19 cellular contexts compared by ENCODE assay signal in genomic region chr6:28825732-28826293, GRCh38.
DNase-seq lines count a peak whose midpoint lies in the region; ATAC-seq, FAIRE-seq and TF ChIP-seq lines count a peak whose summit lies in the region.
"Had no signal": no experiment of that assay in that cellular context is flagged by ENCODE, and none has a peak within 500 bp of the region (broad histone marks: within the 10 kb centered on the region; RNA-seq: fewer than 3 reads in every experiment).

No MANE protein-coding gene starts in this region.

- H3K4me3 Mint-ChIP-seq in mesothelial cell of epicardium, result peak overlapping the region; percentile 31
- H3K4me3 Mint-ChIP-seq: activated naive CD4-positive, alpha-beta T cell treated with anti-CD3 and anti-CD28 coated beads, Interleukin-2, amount 50 U/mL, for 24 hours; dendritic cell treated with granulocyte-macrophage colony-stimulating factor and Interleukin-4, amounts not matched to agents 40 ng/mL and 50 ng/mL, for 4 days had no signal

- no peaks in the 10 kb centered on the region for H3K9me3 Mint-ChIP-seq in mesothelial cell of epicardium
- H3K9me3 Mint-ChIP-seq: activated naive CD4-positive, alpha-beta T cell treated with anti-CD3 and anti-CD28 coated beads, Interleukin-2, amount 50 U/mL, for 24 hours; dendritic cell treated with granulocyte-macrophage colony-stimulating factor and Interleukin-4, amounts not matched to agents 40 ng/mL and 50 ng/mL, for 4 days had no signal

- H3K4me2 ChIP-seq in HepG2 (ENCODE audit: low read depth, low read length), result peak overlapping the region; percentile 60

- TF ChIP-seq CTCF in HepG2 (CRISPR knock-in tag; IDR thresholded peaks at IDR 0.05) (no peak), right lobe of liver (IDR thresholded peaks at IDR 0.05) (no peak), mesothelial cell of epicardium (IDR thresholded peaks at IDR 0.05; ENCODE audit: unreplicated experiment) (no peak), body of pancreas (IDR thresholded peaks at IDR 0.05) (no peak)

- in situ Hi-C loops in HepG2 (cut with HindIII; ENCODE audit: extremely low pct_ligation_motif_present, low pct_unique_long_range_greater_than_20kb) (loop anchor here (25.0 kb wide), 1 partner anchor 761 kb away; the partner anchor contains the start of gene OR2H2), KBM-7 (cut with MboI; ENCODE audit: low pct_unique_long_range_greater_than_20kb, low sequenced_read_pairs) (no loop called here)

- no peak overlapping the region for H3K27ac Mint-ChIP-seq in mesothelial cell of epicardium
- H3K27ac Mint-ChIP-seq: activated naive CD4-positive, alpha-beta T cell treated with anti-CD3 and anti-CD28 coated beads, Interleukin-2, amount 50 U/mL, for 24 hours; dendritic cell treated with granulocyte-macrophage colony-stimulating factor and Interleukin-4, amounts not matched to agents 40 ng/mL and 50 ng/mL, for 4 days; stimulated activated naive CD8-positive, alpha-beta T cell treated with anti-CD3 and anti-CD28 coated beads, Interleukin-15, Interleukin-2, amounts not matched to agents 100 ng/mL and 50 ng/mL, for 24 hours had no signal

- H3K79me2 ChIP-seq in HepG2 (ENCODE audit: insufficient read depth, low read length), result no peaks in the 10 kb centered on the region

- WGBS in HepG2 (ENCODE audit: low lambda C conversion rate), result 22% methylated on average over 16 of the region's 16 CpGs
- 8% methylated on average over 16 of the region's 16 CpGs for WGBS in right lobe of liver (ENCODE audit: insufficient coverage, low coverage, low lambda C conversion rate, missing lambda C conversion rate)
- 13 to 15% methylated on average over 16 of the region's 16 CpGs for WGBS in ectodermal cell, 2 experiments
- 8 to 10% methylated on average over 16 of the region's 16 CpGs for WGBS in body of pancreas, 2 donors

- FAIRE-seq in HepG2 (lab: Jason Lieb, UNC), result no peak
- no peak for FAIRE-seq in HTR-8/SVneo (lab: Jason Lieb, UNC)

- TF ChIP-seq POLR2A in HepG2 (IDR thresholded peaks at IDR 0.05; ENCODE audit: insufficient read depth in 1 of 2, low read depth in 2 of 2, low read length in 2 of 2) (no peak), right lobe of liver (IDR thresholded peaks at IDR 0.05) (no peak), body of pancreas (IDR thresholded peaks at IDR 0.05) (no peak)

- CTCF ChIA-PET in HepG2 (lab: Yijun Ruan, JAX; ENCODE audit: low intra/inter-chr PET ratio, low total read pairs), result no interaction called here

- no peaks in the 10 kb centered on the region for H3K36me3 Mint-ChIP-seq in mesothelial cell of epicardium

- H3K27ac ChIP-seq in HepG2 (ENCODE audit: extremely low read length, insufficient read depth, low read length) (no peak overlapping the region), right lobe of liver (no peak overlapping the region), ectodermal cell (ENCODE audit: insufficient read depth, low read depth, low read length, poor library complexity, severe bottlenecking) (no peak overlapping the region), body of pancreas (no peak overlapping the region)
- H3K27ac ChIP-seq: brain microvascular endothelial cell, esophagus muscularis mucosa, prostate gland had no signal

- H3K4me1 ChIP-seq in HepG2 (ENCODE audit: insufficient read depth, low read length) (peaks cover 16% of the 10 kb centered on the region), right lobe of liver (no peaks in the 10 kb centered on the region), ectodermal cell (ENCODE audit: control insufficient read depth, insufficient read depth, low read length) (peaks cover 10% of the 10 kb centered on the region), body of pancreas (no peaks in the 10 kb centered on the region)
- H3K4me1 ChIP-seq: prostate gland had no signal

- H3K27me3 ChIP-seq in HepG2 (ENCODE audit: control insufficient read depth in 1 of 2, insufficient read depth in 2 of 2, low read length in 2 of 2) (peaks cover 2 to 44% of the 10 kb centered on the region in 2 experiments; a peak in 4 of 5 replicates), right lobe of liver (peaks cover 11 to 37% of the 10 kb centered on the region in 2 donors), ectodermal cell (ENCODE audit: control insufficient read depth, insufficient read depth, low read length, poor library complexity, severe bottlenecking) (peaks cover 78% of the 10 kb centered on the region), body of pancreas (peaks cover 0 to 33% of the 10 kb centered on the region in 2 donors)

- intact Hi-C loops in HepG2 (cut with micrococcal nuclease; ENCODE audit: unreplicated experiment), result no loop called here
- intact Hi-C loops in right lobe of liver (cut with DNase I), result no loop called here
- intact Hi-C loops in body of pancreas (cut with DNase I), result no loop called here

- H3K4me3 ChIP-seq in HepG2 (replicated peaks in 1 of 3; ENCODE audit: insufficient read depth in 1 of 3, low read depth in 2 of 3, low read length in 3 of 3) (no peak overlapping the region; a peak in 1 of 6 replicates), right lobe of liver (no peak overlapping the region), ectodermal cell (ENCODE audit: insufficient read depth, low read depth, low read length) (peak overlapping the region; percentile 23), body of pancreas (no peak overlapping the region)
- H3K4me3 ChIP-seq: esophagus muscularis mucosa, prostate gland had no signal

- H3K9me3 ChIP-seq in HepG2 (ENCODE audit: low read length) (no peaks in the 10 kb centered on the region), right lobe of liver (no peaks in the 10 kb centered on the region), ectodermal cell (ENCODE audit: control insufficient read depth, low read length) (no peaks in the 10 kb centered on the region), body of pancreas (peaks cover 0 to 5% (median 0%) of the 10 kb centered on the region in 3 donors)
- H3K9me3 ChIP-seq: esophagus muscularis mucosa, prostate gland had no signal

- TF ChIP-seq EP300 in HepG2 (IDR thresholded peaks at IDR 0.05; ENCODE audit: low read depth in 2 of 2, low read length in 2 of 2) (no peak), HepG2 (CRISPR knock-in tag; IDR thresholded peaks at IDR 0.05; ENCODE audit: borderline replicate concordance) (no peak)

- H3K36me3 ChIP-seq in HepG2 (replicated peaks in 1 of 2; ENCODE audit: control insufficient read depth in 1 of 2, insufficient read depth in 2 of 2, low read length in 2 of 2) (no peaks in the 10 kb centered on the region), right lobe of liver (no peaks in the 10 kb centered on the region), ectodermal cell (ENCODE audit: control insufficient read depth, insufficient read depth, low read length) (no peaks in the 10 kb centered on the region), body of pancreas (replicated peaks in 1 of 2; ENCODE audit: insufficient read depth in 1 of 2, low read depth in 2 of 2) (no peaks in the 10 kb centered on the region)
- H3K36me3 ChIP-seq: brain microvascular endothelial cell, esophagus muscularis mucosa, prostate gland had no signal

- no peak for TF ChIP-seq RAD21 in HepG2 (CRISPR knock-in tag; IDR thresholded peaks at IDR 0.05)

- DNase-seq in HepG2 (ENCODE audit: low spot score) (no peak), right lobe of liver (no peak), mesothelial cell of epicardium (ENCODE audit: low spot score in 2 of 2, unreplicated experiment in 2 of 2) (no peak), HTR-8/SVneo (ENCODE audit: insufficient read length, low spot score) (no peak), KBM-7 (no peak), body of pancreas (no peak)
- DNase-seq: activated CD4-positive, alpha-beta T cell treated with anti-CD3 and anti-CD28 coated beads for 48 hours; activated T-cell treated with anti-CD3 and anti-CD28 coated beads, Interleukin-2, amount 50 U/mL, for 1 hour; brain microvascular endothelial cell; NCI-H2029 treated with DMSO at 0.1 percent for 48 hours; NCI-H510A had no signal

- POLR2A ChIA-PET in HepG2 (lab: Yijun Ruan, JAX), result no interaction called here

- no peak overlapping the region for H2AFZ ChIP-seq in HepG2 (ENCODE audit: low read length)

- ATAC-seq in HepG2 (peak; percentile 41; the same call in 2 of the 3 replicates), right lobe of liver (no peak), HG02973 (IDR thresholded peaks at IDR 0.05; ENCODE audit: unreplicated experiment) (no peak), body of pancreas (no peak)
- ATAC-seq: left lobe of liver had no signal

- no peaks in the 10 kb centered on the region for H4K20me1 ChIP-seq in HepG2 (ENCODE audit: insufficient read depth, low read length)

- peaks cover 93% of the 10 kb centered on the region for H3K27me3 Mint-ChIP-seq in mesothelial cell of epicardium (ENCODE audit: low read depth)

- H3K9ac ChIP-seq in HepG2 (ENCODE audit: insufficient read depth, low read depth, low read length), result no peak overlapping the region

- BruUV-seq in HepG2 (replicated peaks; lab: Mats Ljungman, UMichigan), result no TSS peak

- H3K4me1 Mint-ChIP-seq in mesothelial cell of epicardium, result peaks cover 12% of the 10 kb centered on the region

TF ChIP-seq in HepG2, 621 proteins besides CTCF, POLR2A, EP300 and RAD21:
- TF ChIP-seq CBX2 (IDR thresholded peaks at IDR 0.05; ENCODE audit: low read depth, low read length) (0 out of 2 replicates have a peak, but pooled peaks have one; percentile 18), CBX2 (CRISPR knock-in tag; IDR thresholded peaks at IDR 0.05; ENCODE audit: low read depth) (no peak), HNRNPUL1 (IDR thresholded peaks at IDR 0.05; ENCODE audit: low read depth, low read length) (no peak)
